In genomic region chr21:36089946-36090345, GRCh38 we compare ENCODE assay signal across 23 cellular contexts. TPM values are rescaled to one million over a fixed set of nuclear protein-coding genes. Genes with fewer than 3 reads are reported as not detected.
"Had no signal": no experiment of that assay in that cellular context is flagged by ENCODE, and none has a peak within 500 bp of the region (broad histone marks: within the 10 kb centered on the region; RNA-seq: fewer than 3 reads in every experiment).

No MANE protein-coding gene starts in this region.

- H3K9me3 ChIP-seq: colonic mucosa, gastrocnemius medialis, prostate gland, thoracic aorta, tibial nerve had no signal

- H3K27me3 ChIP-seq: colonic mucosa, gastrocnemius medialis, neural progenitor cell, right atrium auricular region, tibial nerve, upper lobe of left lung had no signal

- H2AFZ ChIP-seq: neural progenitor cell, parathyroid adenoma had no signal

- DNase-seq: central memory CD4-positive, alpha-beta T cell; colonic mucosa; effector memory CD8-positive, alpha-beta T cell; gastrocnemius medialis; head of caudate nucleus; kidney; mesenchymal stem cell; midbrain; naive thymus-derived CD4-positive, alpha-beta T cell; stimulated activated naive B cell treated with anti-CD40 and anti-IgM and Interleukin-4, amounts not matched to agents 10 μg/mL and 1 μg/mL and 100 μg/mL, for 72 hours; upper lobe of left lung had no signal

- H3K36me3 Mint-ChIP-seq: neural progenitor cell had no signal

- H3K27ac Mint-ChIP-seq: dendritic cell treated with granulocyte-macrophage colony-stimulating factor and Interleukin-4, amounts not matched to agents 40 ng/mL and 50 ng/mL, for 4 days; effector memory CD8-positive, alpha-beta T cell; naive thymus-derived CD4-positive, alpha-beta T cell; nephron; neural progenitor cell; stimulated activated naive B cell treated with anti-CD40 and anti-IgM and Interleukin-4, amounts not matched to agents 10 μg/mL and 1 μg/mL and 100 μg/mL, for 72 hours; stimulated activated naive CD8-positive, alpha-beta T cell treated with anti-CD3 and anti-CD28 coated beads, Interleukin-15, Interleukin-2, amounts not matched to agents 100 ng/mL and 50 ng/mL, for 24 hours had no signal

- H3K27ac ChIP-seq: colonic mucosa, gastrocnemius medialis, neural progenitor cell, parathyroid adenoma, prostate gland, right atrium auricular region, thoracic aorta, tibial nerve, upper lobe of left lung had no signal

- H3K27me3 Mint-ChIP-seq: dendritic cell treated with granulocyte-macrophage colony-stimulating factor and Interleukin-4, amounts not matched to agents 40 ng/mL and 50 ng/mL, for 4 days had no signal

- H3K4me3 ChIP-seq: colonic mucosa, gastrocnemius medialis, lung, neural progenitor cell, prostate gland, right atrium auricular region, thoracic aorta, tibial nerve, upper lobe of left lung had no signal

- FAIRE-seq: kidney, urothelium cell line had no signal

- H3K36me3 ChIP-seq: colonic mucosa, gastrocnemius medialis, neural progenitor cell, prostate gland, right atrium auricular region, thoracic aorta, tibial nerve, upper lobe of left lung had no signal

- H3K4me2 ChIP-seq: neural progenitor cell had no signal

- H3K4me1 Mint-ChIP-seq: neural progenitor cell; stimulated activated naive B cell treated with anti-CD40 and anti-IgM and Interleukin-4, amounts not matched to agents 10 μg/mL and 1 μg/mL and 100 μg/mL, for 72 hours had no signal

- H3K4me1 ChIP-seq: colonic mucosa, neural progenitor cell, parathyroid adenoma, prostate gland, right atrium auricular region, tibial nerve, upper lobe of left lung had no signal

- H3K9ac ChIP-seq: neural progenitor cell, parathyroid adenoma had no signal

- H3K79me2 ChIP-seq: parathyroid adenoma had no signal

- H3K4me3 Mint-ChIP-seq: dendritic cell treated with granulocyte-macrophage colony-stimulating factor and Interleukin-4, amounts not matched to agents 40 ng/mL and 50 ng/mL, for 4 days; effector memory CD8-positive, alpha-beta T cell; naive thymus-derived CD4-positive, alpha-beta T cell; nephron; neural progenitor cell; stimulated activated naive B cell treated with anti-CD40 and anti-IgM and Interleukin-4, amounts not matched to agents 10 μg/mL and 1 μg/mL and 100 μg/mL, for 72 hours; stimulated activated naive CD8-positive, alpha-beta T cell treated with anti-CD3 and anti-CD28 coated beads, Interleukin-15, Interleukin-2, amounts not matched to agents 100 ng/mL and 50 ng/mL, for 24 hours had no signal

RNA-seq across cellular contexts. Expression of gene CBR3, which starts 44.9 kb away (rescaled TPM):
- total RNA-seq: left lobe of liver had no signal
